In the genomic region with DNA sequence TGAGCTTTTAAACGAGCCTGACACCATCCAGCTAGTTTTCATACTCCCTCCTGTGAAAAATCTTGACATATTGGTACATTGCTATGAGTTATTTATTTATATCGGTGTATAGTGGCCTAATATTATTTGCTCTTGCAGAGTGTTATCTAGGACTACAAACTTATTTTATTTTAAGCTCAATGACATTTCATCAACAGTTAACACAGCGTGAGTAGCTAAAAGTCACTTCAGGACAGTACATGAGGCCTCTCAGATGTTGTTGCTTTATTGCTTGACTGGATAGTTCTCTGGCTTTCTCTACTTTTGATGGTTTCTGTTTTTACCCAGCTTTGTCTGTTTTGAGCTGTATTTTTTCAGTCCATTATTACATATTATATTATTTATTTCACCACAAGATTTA, we compare ENCODE assay signal across 18 cellular contexts.
DNase-seq lines count a peak whose midpoint lies in the region; ATAC-seq and TF ChIP-seq lines count a peak whose summit lies in the region.
"Had no signal": no experiment of that assay in that cellular context is flagged by ENCODE, and none has a peak within 500 bp of the region (broad histone marks: within the 10 kb centered on the region; RNA-seq: fewer than 3 reads in every experiment).

No MANE protein-coding gene starts in this region.

- H3K36me3 ChIP-seq in left ventricle myocardium inferior (no peaks in the 10 kb centered on the region), smooth muscle cell (ENCODE audit: low read depth) (no peaks in the 10 kb centered on the region), right lobe of liver (no peaks in the 10 kb centered on the region)

- no peaks in the 10 kb centered on the region for H3K9me3 Mint-ChIP-seq in activated naive CD8-positive, alpha-beta T cell treated with anti-CD3 and anti-CD28 coated beads, Interleukin-2, amount 50 U/mL, for 24 hours
- peaks cover 1% of the 10 kb centered on the region for H3K9me3 Mint-ChIP-seq in activated naive CD8-positive, alpha-beta T cell treated with anti-CD3 and anti-CD28 coated beads for 36 hours
- no peaks in the 10 kb centered on the region for H3K9me3 Mint-ChIP-seq in activated T-helper 2 cell treated with anti-CD3 and anti-CD28 coated beads, Interferon-gamma antibody, Interleukin-2, Interleukin-4, amounts not matched to agents 10 μg/mL and 5 μg/mL and 100 μg/mL, durations not matched to agents 14 hours and 24 hours and 36 hours
- no peaks in the 10 kb centered on the region for H3K9me3 Mint-ChIP-seq in chondrocyte (ENCODE audit: low read depth)
- H3K9me3 Mint-ChIP-seq: CD4-positive, CD25-positive, alpha-beta regulatory T cell had no signal

- H3K36me3 Mint-ChIP-seq in activated naive CD8-positive, alpha-beta T cell treated with anti-CD3 and anti-CD28 coated beads, Interleukin-2, amount 50 U/mL, for 24 hours (ENCODE audit: low read depth), result no peaks in the 10 kb centered on the region
- H3K36me3 Mint-ChIP-seq in activated naive CD8-positive, alpha-beta T cell treated with anti-CD3 and anti-CD28 coated beads for 36 hours, result no peaks in the 10 kb centered on the region
- H3K36me3 Mint-ChIP-seq in activated T-helper 2 cell treated with anti-CD3 and anti-CD28 coated beads, Interferon-gamma antibody, Interleukin-2, Interleukin-4, amounts not matched to agents 10 μg/mL and 5 μg/mL and 100 μg/mL, durations not matched to agents 14 hours and 24 hours and 36 hours (ENCODE audit: low read depth), result no peaks in the 10 kb centered on the region
- peaks cover 2% of the 10 kb centered on the region for H3K36me3 Mint-ChIP-seq in chondrocyte (ENCODE audit: low read depth)
- H3K36me3 Mint-ChIP-seq: CD4-positive, CD25-positive, alpha-beta regulatory T cell had no signal

- H3K9ac ChIP-seq in smooth muscle cell (ENCODE audit: low read depth), result no peak overlapping the region

- peaks cover 21% of the 10 kb centered on the region for H3F3A ChIP-seq in smooth muscle cell (ENCODE audit: low read depth)

- intact Hi-C loops in activated T-helper 2 cell treated with anti-CD3 and anti-CD28 coated beads, Interferon-gamma antibody, Interleukin-2, Interleukin-4, amounts not matched to agents 10 μg/mL and 5 μg/mL and 100 μg/mL, durations not matched to agents 14 hours and 24 hours and 36 hours (cut with micrococcal nuclease), result loop anchor here (10.0 kb wide), 3 partner anchors 56 to 354 kb away; a partner anchor contains a TSS
- intact Hi-C loops in left ventricle myocardium inferior (cut with micrococcal nuclease), result loop anchor here (10.0 kb wide), 1 partner anchor 174 kb away; a partner anchor contains a TSS
- intact Hi-C loops in right lobe of liver (cut with DNase I), result no loop called here

- no peaks in the 10 kb centered on the region for H4K20me1 ChIP-seq in smooth muscle cell (ENCODE audit: low read depth)

- ATAC-seq in activated naive CD8-positive, alpha-beta T cell treated with anti-CD3 and anti-CD28 coated beads, Interleukin-2, amount 50 U/mL, for 24 hours, result no peak
- ATAC-seq in right lobe of liver (no peak), HG02981 (IDR thresholded peaks at IDR 0.05; ENCODE audit: unreplicated experiment) (no peak)
- ATAC-seq: Panc1 had no signal

- H3K27me3 ChIP-seq in left ventricle myocardium inferior (ENCODE audit: low read depth) (no peaks in the 10 kb centered on the region), smooth muscle cell (ENCODE audit: low read depth) (no peaks in the 10 kb centered on the region), right lobe of liver (no peaks in the 10 kb centered on the region)

- H3K27me3 Mint-ChIP-seq in activated naive CD8-positive, alpha-beta T cell treated with anti-CD3 and anti-CD28 coated beads, Interleukin-2, amount 50 U/mL, for 24 hours, result no peaks in the 10 kb centered on the region
- no peaks in the 10 kb centered on the region for H3K27me3 Mint-ChIP-seq in activated naive CD8-positive, alpha-beta T cell treated with anti-CD3 and anti-CD28 coated beads for 36 hours
- H3K27me3 Mint-ChIP-seq in activated T-helper 2 cell treated with anti-CD3 and anti-CD28 coated beads, Interferon-gamma antibody, Interleukin-2, Interleukin-4, amounts not matched to agents 10 μg/mL and 5 μg/mL and 100 μg/mL, durations not matched to agents 14 hours and 24 hours and 36 hours (ENCODE audit: low read depth), result no peaks in the 10 kb centered on the region
- no peaks in the 10 kb centered on the region for H3K27me3 Mint-ChIP-seq in chondrocyte (ENCODE audit: low read depth)
- H3K27me3 Mint-ChIP-seq: CD4-positive, CD25-positive, alpha-beta regulatory T cell had no signal

- peak overlapping the region; percentile 79 for H3K27ac Mint-ChIP-seq in activated naive CD8-positive, alpha-beta T cell treated with anti-CD3 and anti-CD28 coated beads, Interleukin-2, amount 50 U/mL, for 24 hours
- H3K27ac Mint-ChIP-seq in activated naive CD8-positive, alpha-beta T cell treated with anti-CD3 and anti-CD28 coated beads for 36 hours, result no peak overlapping the region
- peak overlapping the region; percentile 91 for H3K27ac Mint-ChIP-seq in activated T-helper 2 cell treated with anti-CD3 and anti-CD28 coated beads, Interferon-gamma antibody, Interleukin-2, Interleukin-4, amounts not matched to agents 10 μg/mL and 5 μg/mL and 100 μg/mL, durations not matched to agents 14 hours and 24 hours and 36 hours
- no peak overlapping the region for H3K27ac Mint-ChIP-seq in chondrocyte (ENCODE audit: unreplicated experiment)

- no peak overlapping the region for H3K4me2 ChIP-seq in smooth muscle cell

- H2AFZ ChIP-seq in smooth muscle cell (ENCODE audit: low read depth), result no peak overlapping the region

- peaks cover 49% of the 10 kb centered on the region for H3K4me1 Mint-ChIP-seq in activated naive CD8-positive, alpha-beta T cell treated with anti-CD3 and anti-CD28 coated beads, Interleukin-2, amount 50 U/mL, for 24 hours
- H3K4me1 Mint-ChIP-seq in activated naive CD8-positive, alpha-beta T cell treated with anti-CD3 and anti-CD28 coated beads for 36 hours, result peaks cover 27% of the 10 kb centered on the region
- peaks cover 48% of the 10 kb centered on the region for H3K4me1 Mint-ChIP-seq in activated T-helper 2 cell treated with anti-CD3 and anti-CD28 coated beads, Interferon-gamma antibody, Interleukin-2, Interleukin-4, amounts not matched to agents 10 μg/mL and 5 μg/mL and 100 μg/mL, durations not matched to agents 14 hours and 24 hours and 36 hours (ENCODE audit: low read depth)
- peaks cover 43% of the 10 kb centered on the region for H3K4me1 Mint-ChIP-seq in chondrocyte (ENCODE audit: low read depth)

- TF ChIP-seq CTCF in left ventricle myocardium inferior (IDR thresholded peaks at IDR 0.05; ENCODE audit: borderline replicate concordance), result no peak
- no peak for TF ChIP-seq CTCF in smooth muscle cell (IDR thresholded peaks at IDR 0.05; ENCODE audit: borderline replicate concordance, insufficient read depth, poor library complexity, severe bottlenecking)
- no peak for TF ChIP-seq CTCF in right lobe of liver (IDR thresholded peaks at IDR 0.05)
- no peak for TF ChIP-seq CTCF in chondrocyte (IDR thresholded peaks at IDR 0.05)

- H3K4me1 ChIP-seq in left ventricle myocardium inferior (peaks cover 66% of the 10 kb centered on the region), smooth muscle cell (ENCODE audit: low read depth) (peaks cover 29% of the 10 kb centered on the region), right lobe of liver (no peaks in the 10 kb centered on the region)

- no peak for TF ChIP-seq POLR2A in right lobe of liver (IDR thresholded peaks at IDR 0.05)

- no peak overlapping the region for H3K4me3 Mint-ChIP-seq in activated naive CD8-positive, alpha-beta T cell treated with anti-CD3 and anti-CD28 coated beads, Interleukin-2, amount 50 U/mL, for 24 hours
- no peak overlapping the region for H3K4me3 Mint-ChIP-seq in activated naive CD8-positive, alpha-beta T cell treated with anti-CD3 and anti-CD28 coated beads for 36 hours
- H3K4me3 Mint-ChIP-seq in activated T-helper 2 cell treated with anti-CD3 and anti-CD28 coated beads, Interferon-gamma antibody, Interleukin-2, Interleukin-4, amounts not matched to agents 10 μg/mL and 5 μg/mL and 100 μg/mL, durations not matched to agents 14 hours and 24 hours and 36 hours (ENCODE audit: low read depth), result no peak overlapping the region
- H3K4me3 Mint-ChIP-seq in chondrocyte (ENCODE audit: unreplicated experiment), result no peak overlapping the region

- H3K9me3 ChIP-seq in left ventricle myocardium inferior (replicated peaks) (no peaks in the 10 kb centered on the region), smooth muscle cell (replicated peaks; ENCODE audit: low read depth) (no peaks in the 10 kb centered on the region), right lobe of liver (no peaks in the 10 kb centered on the region)

- DNase-seq in activated naive CD8-positive, alpha-beta T cell treated with anti-CD3 and anti-CD28 coated beads, Interleukin-2, amount 50 U/mL, for 24 hours, result no peak
- no peak for DNase-seq in activated naive CD8-positive, alpha-beta T cell treated with anti-CD3 and anti-CD28 coated beads for 36 hours
- no peak for DNase-seq in activated T-helper 2 cell treated with anti-CD3 and anti-CD28 coated beads, Interferon-gamma antibody, Interleukin-2, Interleukin-4, amounts not matched to agents 10 μg/mL and 5 μg/mL and 100 μg/mL, durations not matched to agents 14 hours and 24 hours and 36 hours (ENCODE audit: low spot score)
- DNase-seq in left ventricle myocardium inferior (no peak), smooth muscle cell (lab: John Stamatoyannopoulos, UW; ENCODE audit: unreplicated experiment) (no peak), right lobe of liver (no peak), chondrocyte (ENCODE audit: low spot score) (no peak)
- DNase-seq: ACHN; CD4-positive, CD25-positive, alpha-beta regulatory T cell; DMS53; H7; Kasumi-1; NCI-H1930; NCI-H2171; NCI-H446 treated with DMSO at 0.1 percent for 48 hours; NCI-H748 treated with DMSO at 0.1 percent for 48 hours had no signal

- no peaks in the 10 kb centered on the region for H3K79me2 ChIP-seq in smooth muscle cell (ENCODE audit: low read depth)

- H3K4me3 ChIP-seq in left ventricle myocardium inferior (no peak overlapping the region), smooth muscle cell (no peak overlapping the region), right lobe of liver (no peak overlapping the region)

- H3K27ac ChIP-seq in left ventricle myocardium inferior (replicated peaks) (peak overlapping the region; percentile 93), smooth muscle cell (ENCODE audit: low read depth) (peak overlapping the region; percentile 99), right lobe of liver (no peak overlapping the region)

- 92% methylated on average over 3 of the region's 3 CpGs for WGBS in smooth muscle cell (ENCODE audit: low lambda C conversion rate)
- WGBS in right lobe of liver (ENCODE audit: insufficient coverage, low coverage, low lambda C conversion rate, missing lambda C conversion rate), result 68% methylated on average over 3 of the region's 3 CpGs

Comparison
In these comparisons a context has a peak if more than half of its experiments do, and no peak if none do; other contexts are left out.
1. H3K27ac Mint-ChIP-seq: peak in activated naive CD8-positive, alpha-beta T cell treated with anti-CD3 and anti-CD28 coated beads, Interleukin-2, amount 50 U/mL, for 24 hours (single experiment) and activated T-helper 2 cell treated with anti-CD3 and anti-CD28 coated beads, Interferon-gamma antibody, Interleukin-2, Interleukin-4, amounts not matched to agents 10 μg/mL and 5 μg/mL and 100 μg/mL, durations not matched to agents 14 hours and 24 hours and 36 hours (single experiment); none in activated naive CD8-positive, alpha-beta T cell treated with anti-CD3 and anti-CD28 coated beads for 36 hours (single experiment) and chondrocyte (single experiment).
2. H3K27ac ChIP-seq: peak in left ventricle myocardium inferior (single experiment) and smooth muscle cell (single experiment); none in right lobe of liver (0 of 3).
3. intact Hi-C loops: an anchor here in activated T-helper 2 cell treated with anti-CD3 and anti-CD28 coated beads, Interferon-gamma antibody, Interleukin-2, Interleukin-4, amounts not matched to agents 10 μg/mL and 5 μg/mL and 100 μg/mL, durations not matched to agents 14 hours and 24 hours and 36 hours (10.0 kb wide) and left ventricle myocardium inferior (10.0 kb wide); none called in right lobe of liver.